9 cellular contexts compared by ENCODE assay signal in genomic region chr6:10837009-10837691, GRCh38. TPM values are rescaled to one million over a fixed set of nuclear protein-coding genes. Genes with fewer than 3 reads are reported as not detected.
DNase-seq lines count a peak whose midpoint lies in the region; ATAC-seq and TF ChIP-seq lines count a peak whose summit lies in the region.
"Had no signal": no experiment of that assay in that cellular context is flagged by ENCODE, and none has a peak within 500 bp of the region (broad histone marks: within the 10 kb centered on the region; RNA-seq: fewer than 3 reads in every experiment).

No MANE protein-coding gene starts in this region.

- WGBS in lung, 2 donors, result 3 to 4% methylated on average over 22 of the region's 22 CpGs
- WGBS in upper lobe of left lung, 2 donors, result 3 to 5% methylated on average over 22 of the region's 22 CpGs

- H3K9me3 ChIP-seq in lung (ENCODE audit: control insufficient read depth in 2 of 2, insufficient read depth in 1 of 2, low read length in 1 of 2), result no peaks in the 10 kb centered on the region
- no peaks in the 10 kb centered on the region for H3K9me3 ChIP-seq in upper lobe of left lung

- peaks cover 45% of the 10 kb centered on the region for H3K27me3 Mint-ChIP-seq in activated CD4-positive, alpha-beta T cell treated with anti-CD3 and anti-CD28 coated beads, Interleukin-2, amount 10 ng/mL, durations not matched to agents 7 days and 5 days

- H3K27ac Mint-ChIP-seq in activated CD4-positive, alpha-beta T cell treated with anti-CD3 and anti-CD28 coated beads, Interleukin-2, amount 10 ng/mL, durations not matched to agents 7 days and 5 days, result no peak overlapping the region

- H3K27ac ChIP-seq in dorsolateral prefrontal cortex (no peak overlapping the region), lung (ENCODE audit: low read depth in 1 of 2, low read length in 1 of 2) (no peak overlapping the region), upper lobe of left lung (no peak overlapping the region)
- H3K27ac ChIP-seq: epithelial cell of prostate had no signal

- H3K4me1 ChIP-seq in lung (ENCODE audit: control insufficient read depth in 2 of 2, insufficient read depth in 2 of 2, low read length in 2 of 2) (peaks cover 2 to 3% of the 10 kb centered on the region in 2 donors), upper lobe of left lung (peaks cover 0 to 19% (median 10%) of the 10 kb centered on the region in 4 donors)

- H3K4me3 Mint-ChIP-seq in activated CD4-positive, alpha-beta T cell treated with anti-CD3 and anti-CD28 coated beads, Interleukin-2, amount 10 ng/mL, durations not matched to agents 7 days and 5 days, result peak overlapping the region; percentile 76

- peaks cover 0 to 20% (median 0%) of the 10 kb centered on the region in 45 donors for H3K27me3 ChIP-seq in dorsolateral prefrontal cortex
- no peaks in the 10 kb centered on the region for H3K27me3 ChIP-seq in lung (ENCODE audit: control insufficient read depth, insufficient read depth)
- peaks cover 0 to 8% (median 0%) of the 10 kb centered on the region in 4 donors for H3K27me3 ChIP-seq in upper lobe of left lung

- H3K4me3 ChIP-seq in dorsolateral prefrontal cortex (peak overlapping the region; percentile 46 to 99 (median 77)), lung (peak overlapping the region; percentile 76), upper lobe of left lung (peak overlapping the region; percentile 59 to 74 (median 66))

- TF ChIP-seq CTCF in dorsolateral prefrontal cortex (IDR thresholded peaks at IDR 0.05 in 54 of 56, conservative IDR thresholded peaks at IDR 0.05 in 2 of 56; ENCODE audit: low read depth in 1 of 56, partially characterized antibody in 56 of 56), result no peak
- TF ChIP-seq CTCF in lung (IDR thresholded peaks at IDR 0.05; ENCODE audit: control extremely low read depth, extremely low read depth), result no peak
- TF ChIP-seq CTCF in upper lobe of left lung (IDR thresholded peaks at IDR 0.05), result no peak

- H3K36me3 ChIP-seq in lung (ENCODE audit: control insufficient read depth in 2 of 2, insufficient read depth in 2 of 2, low read length in 2 of 2) (no peaks in the 10 kb centered on the region), upper lobe of left lung (no peaks in the 10 kb centered on the region)

- intact Hi-C loops in dorsolateral prefrontal cortex (cut with DNase I), result no loop called here

- CTCF ChIA-PET in activated CD4-positive, alpha-beta T cell treated with anti-CD3 and anti-CD28 coated beads, Interleukin-2, amount 10 ng/mL, durations not matched to agents 7 days and 5 days (lab: Charles Lee), result interaction anchor here (0.7 to 1.2 kb wide), 2 partner anchors 117 to 216 kb away, joined by 3 to 4 read pairs; no protein-coding TSS in a partner anchor

- POLR2A ChIA-PET in activated CD4-positive, alpha-beta T cell treated with anti-CD3 and anti-CD28 coated beads, Interleukin-2, amount 10 ng/mL, durations not matched to agents 7 days and 5 days (lab: Charles Lee), result no interaction called here

- ATAC-seq in lung (ENCODE audit: insufficient read depth, low FRiP score) (no peak), upper lobe of left lung (ENCODE audit: low FRiP score in 2 of 2) (peak in 1 of 2 donors; percentile 55), HG03457 (IDR thresholded peaks at IDR 0.05; ENCODE audit: unreplicated experiment) (no peak)

- DNase-seq in activated CD4-positive, alpha-beta T cell treated with anti-CD3 and anti-CD28 coated beads, Interleukin-2, amount 10 ng/mL, durations not matched to agents 7 days and 5 days, result no peak
- DNase-seq in activated CD4-positive, alpha-beta T cell treated with anti-CD3 and anti-CD28 coated beads for 1 hour, result no peak
- DNase-seq in OCI-M1 (lab: John Stamatoyannopoulos, UW) (peak; percentile 76), dorsolateral prefrontal cortex (peak in 1 of 10 donors; percentile 6), lung (ENCODE audit: low spot score) (peak; percentile 40), upper lobe of left lung (peak; percentile 49 to 66)
- DNase-seq in stimulated activated CD4-positive, alpha-beta T cell treated with anti-CD3 and anti-CD28 coated beads, Interleukin-4, amount 100 ng/mL, for 4 hours, result no peak

- peaks cover 23% of the 10 kb centered on the region for H3K4me1 Mint-ChIP-seq in activated CD4-positive, alpha-beta T cell treated with anti-CD3 and anti-CD28 coated beads, Interleukin-2, amount 10 ng/mL, durations not matched to agents 7 days and 5 days

- peaks cover 5% of the 10 kb centered on the region for H3K36me3 Mint-ChIP-seq in activated CD4-positive, alpha-beta T cell treated with anti-CD3 and anti-CD28 coated beads, Interleukin-2, amount 10 ng/mL, durations not matched to agents 7 days and 5 days (ENCODE audit: low read depth)

- no peak for TF ChIP-seq EP300 in upper lobe of left lung (IDR thresholded peaks at IDR 0.05)

- H3K9me3 Mint-ChIP-seq in activated CD4-positive, alpha-beta T cell treated with anti-CD3 and anti-CD28 coated beads, Interleukin-2, amount 10 ng/mL, durations not matched to agents 7 days and 5 days, result peaks cover 6% of the 10 kb centered on the region

- TF ChIP-seq POLR2A in upper lobe of left lung (IDR thresholded peaks at IDR 0.05), result no peak

RNA-seq across cellular contexts. Expression of gene MAK, which starts 1.2 kb away (rescaled TPM):
- total RNA-seq in activated CD4-positive, alpha-beta T cell treated with anti-CD3 and anti-CD28 coated beads, Interleukin-2, amount 10 ng/mL, durations not matched to agents 7 days and 5 days, result under 1 TPM in 1 of 2 experiments, not detected in 1; 0.07 TPM
- total RNA-seq in dorsolateral prefrontal cortex (under 1 TPM in 37 of 120 experiments, not detected in 83; 0.12 to 0.62 (median 0.19) TPM), lung (1 to 10 TPM; 3.2 to 4.6 TPM), upper lobe of left lung (1 to 10 TPM in 4 of 6 donors, under 1 TPM in 1, not detected in 1; 0.57 to 5.3 (median 1.8) TPM)
- 1 to 10 TPM; 1.0 to 2.1 TPM for polyA plus RNA-seq in lung

RNA-seq across cellular contexts. Expression of gene GCM2, which starts 44.7 kb away (rescaled TPM):
- total RNA-seq in activated CD4-positive, alpha-beta T cell treated with anti-CD3 and anti-CD28 coated beads, Interleukin-2, amount 10 ng/mL, durations not matched to agents 7 days and 5 days, result not detected
- not detected for total RNA-seq in dorsolateral prefrontal cortex
- total RNA-seq in lung, result not detected
- not detected for polyA plus RNA-seq in lung
- not detected for total RNA-seq in upper lobe of left lung

RNA-seq across cellular contexts. Expression of gene SYCP2L, which starts 49.7 kb away (rescaled TPM):
- total RNA-seq in activated CD4-positive, alpha-beta T cell treated with anti-CD3 and anti-CD28 coated beads, Interleukin-2, amount 10 ng/mL, durations not matched to agents 7 days and 5 days, result under 1 TPM; 0.25 to 0.37 TPM
- total RNA-seq in dorsolateral prefrontal cortex, result 10 to 100 TPM in 25 of 120 experiments, 1 to 10 TPM in 95; 3.1 to 15.8 (median 7.1) TPM
- total RNA-seq in lung, result 1 to 10 TPM in 1 of 2 donors, under 1 TPM in 1; 0.49 to 5.3 TPM
- under 1 TPM; 0.49 to 0.89 TPM for polyA plus RNA-seq in lung
- 1 to 10 TPM in 3 of 6 donors, under 1 TPM in 3; 0.46 to 8.4 (median 1.6) TPM for total RNA-seq in upper lobe of left lung

Comparison
In these comparisons a context has a peak if more than half of its experiments do, and no peak if none do; other contexts are left out.
1. DNase-seq: peak in OCI-M1 (single experiment), lung (single experiment) and upper lobe of left lung (2 of 2); none in activated CD4-positive, alpha-beta T cell treated with anti-CD3 and anti-CD28 coated beads, Interleukin-2, amount 10 ng/mL, durations not matched to agents 7 days and 5 days (single experiment), activated CD4-positive, alpha-beta T cell treated with anti-CD3 and anti-CD28 coated beads for 1 hour (single experiment) and stimulated activated CD4-positive, alpha-beta T cell treated with anti-CD3 and anti-CD28 coated beads, Interleukin-4, amount 100 ng/mL, for 4 hours (0 of 2).
2. Peak in every context shown above with its lines, with median percentiles within 50 percentile points of each other: H3K4me3 ChIP-seq.